In genomic region chr18:8780227-8780626, GRCh38 we compare ENCODE assay signal across 18 cellular contexts.
DNase-seq lines count a peak whose midpoint lies in the region; ATAC-seq and TF ChIP-seq lines count a peak whose summit lies in the region.
"Had no signal": no experiment of that assay in that cellular context is flagged by ENCODE, and none has a peak within 500 bp of the region (broad histone marks: within the 10 kb centered on the region; RNA-seq: fewer than 3 reads in every experiment).

No MANE protein-coding gene starts in this region.

- no peak overlapping the region for H2BK15ac ChIP-seq in neuronal stem cell (ENCODE audit: low read length)

- H3K27me3 Mint-ChIP-seq in GM23338 (ENCODE audit: insufficient read depth, low read depth, poor library complexity), result peaks cover 9% of the 10 kb centered on the region
- H3K27me3 Mint-ChIP-seq in stimulated activated naive B cell treated with anti-CD40 and anti-IgM and Interleukin-4, amounts not matched to agents 10 μg/mL and 1 μg/mL and 100 μg/mL, for 72 hours, result no peaks in the 10 kb centered on the region

- H3K9me2 ChIP-seq in GM23338 (ENCODE audit: insufficient read depth), result no peaks in the 10 kb centered on the region

- H3K36me3 ChIP-seq in GM23338 (ENCODE audit: insufficient read depth) (peaks cover 3% of the 10 kb centered on the region; the same call in 1 of the 2 replicates), neuronal stem cell (replicated peaks in 1 of 2; ENCODE audit: control insufficient read depth in 2 of 2, insufficient read depth in 2 of 2, low read length in 2 of 2) (peaks cover 2 to 23% of the 10 kb centered on the region in 2 donors), vagina (peaks cover 0 to 3% of the 10 kb centered on the region in 2 donors)

- no peak overlapping the region for H3K4me2 ChIP-seq in GM23338
- H3K4me2 ChIP-seq in neuronal stem cell (ENCODE audit: insufficient read depth, low read length, poor library complexity, severe bottlenecking), result no peak overlapping the region

- peaks cover 25% of the 10 kb centered on the region for H3K36me3 Mint-ChIP-seq in GM23338 (ENCODE audit: low read depth)
- peaks cover 4 to 9% of the 10 kb centered on the region in 2 donors for H3K36me3 Mint-ChIP-seq in stimulated activated naive B cell treated with anti-CD40 and anti-IgM and Interleukin-4, amounts not matched to agents 10 μg/mL and 1 μg/mL and 100 μg/mL, for 72 hours

- no peak overlapping the region for H4K8ac ChIP-seq in neuronal stem cell (ENCODE audit: low read depth, low read length)

- H2AK5ac ChIP-seq in neuronal stem cell (ENCODE audit: low read depth, low read length), result no peak overlapping the region

- no peaks in the 10 kb centered on the region; the same call in 2 of the 3 replicates for H3K9me3 Mint-ChIP-seq in GM23338
- H3K9me3 Mint-ChIP-seq in stimulated activated naive B cell treated with anti-CD40 and anti-IgM and Interleukin-4, amounts not matched to agents 10 μg/mL and 1 μg/mL and 100 μg/mL, for 72 hours, result peaks cover 0 to 2% of the 10 kb centered on the region in 2 donors

- H3K4me1 Mint-ChIP-seq in GM23338, result peaks cover 28% of the 10 kb centered on the region
- H3K4me1 Mint-ChIP-seq in stimulated activated naive B cell treated with anti-CD40 and anti-IgM and Interleukin-4, amounts not matched to agents 10 μg/mL and 1 μg/mL and 100 μg/mL, for 72 hours, result peaks cover 0 to 3% of the 10 kb centered on the region in 2 donors

- H3K18ac ChIP-seq in neuronal stem cell (ENCODE audit: low read length), result peak overlapping the region; percentile 91

- TF ChIP-seq CTCF in GM23338 (conservative IDR thresholded peaks at IDR 0.05; ENCODE audit: low read depth in 2 of 2), result no peak
- TF ChIP-seq CTCF in fibroblast of villous mesenchyme (IDR thresholded peaks at IDR 0.05; ENCODE audit: insufficient read depth, low read depth, low read length), result no peak
- no peak for TF ChIP-seq CTCF in vagina (IDR thresholded peaks at IDR 0.05)

- H3K79me1 ChIP-seq in neuronal stem cell (ENCODE audit: low read depth, low read length), result no peaks in the 10 kb centered on the region

- H2BK120ac ChIP-seq in neuronal stem cell (ENCODE audit: low read depth, low read length), result no peak overlapping the region

- no peak for DNase-seq in GM23338 (ENCODE audit: low spot score)
- DNase-seq in fibroblast of villous mesenchyme (ENCODE audit: low read depth), result peak; percentile 29
- DNase-seq in neuronal stem cell (ENCODE audit: low spot score), result no peak
- no peak for DNase-seq in stimulated activated naive B cell treated with anti-CD40 and anti-IgM and Interleukin-4, amounts not matched to agents 10 μg/mL and 1 μg/mL and 100 μg/mL, for 72 hours
- DNase-seq in NCI-H526 treated with DMSO at 0.1 percent for 48 hours (lab: John Stamatoyannopoulos, UW), result no peak
- no peak for DNase-seq in vagina (ENCODE audit: extremely low spot score in 2 of 2)
- DNase-seq in CD1c-positive myeloid dendritic cell (ENCODE audit: extremely low spot score), result no peak
- DNase-seq: DMS 273 treated with DMSO at 0.1 percent for 48 hours, GDM1, GOT3, KBM-7, MV-4-11, NCI-H187 treated with DMSO at 0.1 percent for 48 hours, NCI-H345, OCI-M1, RPMI8226 had no signal

- H3K27ac Mint-ChIP-seq in GM23338, result peak overlapping the region; percentile 27; the same call in 1 of the 2 replicates
- peak overlapping the region; percentile 5 for H3K27ac Mint-ChIP-seq in stimulated activated naive B cell treated with anti-CD40 and anti-IgM and Interleukin-4, amounts not matched to agents 10 μg/mL and 1 μg/mL and 100 μg/mL, for 72 hours

- H4K20me1 ChIP-seq in GM23338 (replicated peaks; ENCODE audit: insufficient read depth), result no peaks in the 10 kb centered on the region

- H3K4me1 ChIP-seq in GM23338 (ENCODE audit: insufficient read depth) (no peaks in the 10 kb centered on the region; the same call in 1 of the 2 replicates), neuronal stem cell (ENCODE audit: control insufficient read depth in 2 of 2, insufficient read depth in 1 of 2, low read depth in 1 of 2, low read length in 2 of 2) (peaks cover 6 to 27% of the 10 kb centered on the region in 2 donors), vagina (peaks cover 5% of the 10 kb centered on the region)

- ATAC-seq in GM23338 (no peak), GM18498 (IDR thresholded peaks at IDR 0.05; ENCODE audit: unreplicated experiment) (no peak)
- no peak for ATAC-seq in stimulated activated naive B cell treated with anti-CD40 and anti-IgM and Interleukin-4, amounts not matched to agents 10 μg/mL and 1 μg/mL and 100 μg/mL, for 72 hours (replicated peaks)

- no peak overlapping the region for H3K23ac ChIP-seq in neuronal stem cell (ENCODE audit: low read depth, low read length, poor library complexity)

- TF ChIP-seq POLR2A in vagina (IDR thresholded peaks at IDR 0.05), result no peak

- H3K9me3 ChIP-seq in neuronal stem cell (replicated peaks in 1 of 2; ENCODE audit: control insufficient read depth in 2 of 2, insufficient read depth in 1 of 2, low read depth in 1 of 2, low read length in 2 of 2), result no peaks in the 10 kb centered on the region
- H3K9me3 ChIP-seq in vagina, result no peaks in the 10 kb centered on the region

- H2BK5ac ChIP-seq in neuronal stem cell (ENCODE audit: low read length), result no peak overlapping the region

- H3K79me2 ChIP-seq in GM23338 (replicated peaks; ENCODE audit: insufficient read depth), result no peaks in the 10 kb centered on the region

- WGBS in neuronal stem cell (ENCODE audit: extremely low coverage in 2 of 2, insufficient read length in 2 of 2, insufficient replicate concordance in 1 of 2), 2 donors, result no CpG with 5 or more reads among the region's 6 CpGs

- no peak overlapping the region for H3K4me3 Mint-ChIP-seq in GM23338
- no peak overlapping the region for H3K4me3 Mint-ChIP-seq in stimulated activated naive B cell treated with anti-CD40 and anti-IgM and Interleukin-4, amounts not matched to agents 10 μg/mL and 1 μg/mL and 100 μg/mL, for 72 hours

- H3K4me3 ChIP-seq in GM23338 (no peak overlapping the region), fibroblast of villous mesenchyme (ENCODE audit: low read depth, low read length) (no peak overlapping the region), neuronal stem cell (ENCODE audit: low read length in 2 of 2) (no peak overlapping the region), vagina (no peak overlapping the region)

- no peaks in the 10 kb centered on the region for H3K27me3 ChIP-seq in GM23338 (ENCODE audit: insufficient read depth)
- H3K27me3 ChIP-seq in neuronal stem cell (ENCODE audit: control insufficient read depth in 3 of 3, insufficient read depth in 3 of 3, low read depth in 1 of 3, low read length in 3 of 3), result no peaks in the 10 kb centered on the region
- no peaks in the 10 kb centered on the region for H3K27me3 ChIP-seq in vagina

- no peak overlapping the region for H3K14ac ChIP-seq in neuronal stem cell (ENCODE audit: low read length)

- no peak overlapping the region for H3K4ac ChIP-seq in neuronal stem cell (ENCODE audit: low read length)

- intact Hi-C loops in vagina (cut with DNase I), result no loop called here

- no peak overlapping the region for H3K9ac ChIP-seq in neuronal stem cell (ENCODE audit: low read depth, low read length, poor library complexity)

- no peak overlapping the region for H4K91ac ChIP-seq in neuronal stem cell (ENCODE audit: low read depth, low read length, poor library complexity)

- H2BK12ac ChIP-seq in neuronal stem cell (ENCODE audit: low read length), result peak overlapping the region; percentile 77

- H2AFZ ChIP-seq in GM23338 (no peak overlapping the region), neuronal stem cell (ENCODE audit: low read length) (no peak overlapping the region)

- H3F3A ChIP-seq in GM23338 (replicated peaks; ENCODE audit: low read depth), result no peaks in the 10 kb centered on the region

- no peak overlapping the region for H3K27ac ChIP-seq in GM23338 (ENCODE audit: low read depth)
- H3K27ac ChIP-seq in neuronal stem cell (replicated peaks; ENCODE audit: low read length), result no peak overlapping the region
- no peak overlapping the region for H3K27ac ChIP-seq in vagina
- H3K27ac ChIP-seq: C4-2B had no signal

TF ChIP-seq in GM23338, 12 proteins besides CTCF, POLR2A, EP300 and RAD21 (continues in another document):
- no peak for TF ChIP-seq CREB1 (CRISPR knock-in tag; IDR thresholded peaks at IDR 0.05; ENCODE audit: low read depth)
- no peak for TF ChIP-seq JUNB (IDR thresholded peaks at IDR 0.05; ENCODE audit: unreplicated experiment)
- no peak for TF ChIP-seq ZNF114 (CRISPR knock-in tag; IDR thresholded peaks at IDR 0.05)
- no peak for TF ChIP-seq ETS1 (IDR thresholded peaks at IDR 0.05)
- no peak for TF ChIP-seq NANOG (IDR thresholded peaks at IDR 0.05; ENCODE audit: borderline replicate concordance)
